In genomic region chr18:47397671-47398319, GRCh38 we compare ENCODE assay signal across 9 cellular contexts.
DNase-seq lines count a peak whose midpoint lies in the region; ATAC-seq, FAIRE-seq and TF ChIP-seq lines count a peak whose summit lies in the region.
"Had no signal": no experiment of that assay in that cellular context is flagged by ENCODE, and none has a peak within 500 bp of the region (broad histone marks: within the 10 kb centered on the region; RNA-seq: fewer than 3 reads in every experiment).

No MANE protein-coding gene starts in this region.

- H3K9ac ChIP-seq in NT2/D1 (ENCODE audit: insufficient read length, low read depth), result no peak overlapping the region

- FAIRE-seq in frontal cortex (lab: Jason Lieb, UNC), result no peak

- H3K27me3 ChIP-seq in NT2/D1 (ENCODE audit: insufficient read depth, insufficient read length) (no peaks in the 10 kb centered on the region), left ventricle myocardium inferior (ENCODE audit: low read depth) (peaks cover 65% of the 10 kb centered on the region), gastroesophageal sphincter (peaks cover 24% of the 10 kb centered on the region)

- in situ Hi-C loops in ACHN (cut with HindIII; ENCODE audit: low pct_ligation_motif_present, low pct_unique_long_range_greater_than_20kb, low sequenced_read_pairs), result no loop called here

- TF ChIP-seq CTCF in GM12865 (IDR thresholded peaks at IDR 0.05; ENCODE audit: insufficient read depth, low read depth, low read length, missing control alignments) (peak; percentile 54), foreskin fibroblast (IDR thresholded peaks at IDR 0.05; ENCODE audit: low read depth, low read length) (peak; percentile 19), left ventricle myocardium inferior (IDR thresholded peaks at IDR 0.05; ENCODE audit: borderline replicate concordance) (no peak), gastroesophageal sphincter (IDR thresholded peaks at IDR 0.05) (no peak)

- H3K36me3 ChIP-seq in NT2/D1 (ENCODE audit: insufficient read depth, insufficient read length, low read length), result no peaks in the 10 kb centered on the region
- H3K36me3 ChIP-seq in left ventricle myocardium inferior, result no peaks in the 10 kb centered on the region
- no peaks in the 10 kb centered on the region for H3K36me3 ChIP-seq in gastroesophageal sphincter

- 25 to 28% methylated on average over 7 to 9 of the region's 9 CpGs for WGBS in gastroesophageal sphincter (ENCODE audit: low coverage in 1 of 2), 2 donors

- no peak for ATAC-seq in gastroesophageal sphincter

- H3K4me1 ChIP-seq in NT2/D1 (ENCODE audit: insufficient read depth, insufficient read length) (no peaks in the 10 kb centered on the region), left ventricle myocardium inferior (no peaks in the 10 kb centered on the region), gastroesophageal sphincter (no peaks in the 10 kb centered on the region)

- TF ChIP-seq EP300 in gastroesophageal sphincter (IDR thresholded peaks at IDR 0.05), result no peak

- no peak for TF ChIP-seq POLR2A in gastroesophageal sphincter (IDR thresholded peaks at IDR 0.05)

- peak; percentile 4 for DNase-seq in ACHN
- DNase-seq in GM12865 (ENCODE audit: low read depth), result peak; percentile 46
- peak; percentile 30 for DNase-seq in NT2/D1 (ENCODE audit: low read depth, low spot score)
- DNase-seq in foreskin fibroblast, result no peak
- DNase-seq in left ventricle myocardium inferior, result no peak
- DNase-seq in frontal cortex (ENCODE audit: low spot score in 2 of 2), result no peak
- DNase-seq in NCI-H1436 treated with DMSO at 0.1 percent for 48 hours (lab: John Stamatoyannopoulos, UW), result no peak
- DNase-seq: activated B cell treated with CpG ODN at 0.5 μM for 24 hours had no signal

- H3K4me3 ChIP-seq in GM12865 (ENCODE audit: low read depth, low read length) (no peak overlapping the region), NT2/D1 (ENCODE audit: insufficient read length, low read depth) (no peak overlapping the region), foreskin fibroblast (ENCODE audit: low read depth in 1 of 2, low read length in 2 of 2) (no peak overlapping the region), left ventricle myocardium inferior (no peak overlapping the region), gastroesophageal sphincter (no peak overlapping the region)

- H3K9me3 ChIP-seq in NT2/D1 (ENCODE audit: insufficient read depth, low read length), result peaks cover 13% of the 10 kb centered on the region; the same call in 1 of the 2 replicates
- peaks cover 8% of the 10 kb centered on the region for H3K9me3 ChIP-seq in left ventricle myocardium inferior (replicated peaks)
- peaks cover 0 to 10% (median 0%) of the 10 kb centered on the region in 3 donors for H3K9me3 ChIP-seq in gastroesophageal sphincter

- H3K27ac ChIP-seq in left ventricle myocardium inferior (replicated peaks) (no peak overlapping the region), gastroesophageal sphincter (no peak overlapping the region)

- intact Hi-C loops in left ventricle myocardium inferior (cut with micrococcal nuclease), result no loop called here

Comparison
In these comparisons a context has a peak if more than half of its experiments do, and no peak if none do; other contexts are left out.
1. DNase-seq: peak in ACHN (single experiment), GM12865 (single experiment) and NT2/D1 (single experiment); none in foreskin fibroblast (0 of 2), left ventricle myocardium inferior (single experiment), frontal cortex (0 of 2) and NCI-H1436 treated with DMSO at 0.1 percent for 48 hours (single experiment).
2. CTCF ChIP-seq: peak in GM12865 (single experiment) and foreskin fibroblast (single experiment); none in left ventricle myocardium inferior (single experiment) and gastroesophageal sphincter (0 of 4).